Comparison of ENCODE assay signal across 8 cellular contexts in genomic region chr22:40176921-40177737, GRCh38. TPM values are rescaled to one million over a fixed set of nuclear protein-coding genes. Genes with fewer than 3 reads are reported as not detected.
DNase-seq lines count a peak whose midpoint lies in the region; ATAC-seq, FAIRE-seq and TF ChIP-seq lines count a peak whose summit lies in the region.

No MANE protein-coding gene starts in this region.

- no peaks in the 10 kb centered on the region for H3K27me3 ChIP-seq in GM23338 (ENCODE audit: insufficient read depth)
- H3K27me3 ChIP-seq in rectal smooth muscle tissue (ENCODE audit: control insufficient read depth, insufficient read depth, low read length), result no peaks in the 10 kb centered on the region
- H3K27me3 ChIP-seq in aorta (ENCODE audit: control insufficient read depth in 1 of 2, insufficient read depth in 2 of 2, low read length in 1 of 2), result no peaks in the 10 kb centered on the region

- DNase-seq in A172 (ENCODE audit: low spot score) (peak; percentile 53), GM23338 (ENCODE audit: low spot score) (peak; percentile 79), RCC 7860 (ENCODE audit: low spot score) (peak; percentile 44), Right ventricle myocardium superior (no peak), aorta (peak; percentile 62 to 76)
- peak; percentile 65 for DNase-seq in activated gamma-delta T cell treated with anti-CD3 and anti-CD28 coated beads, Interleukin-2, amount 50 U/mL, for 16 hours (ENCODE audit: low read depth)

- TF ChIP-seq CTCF in GM23338 (conservative IDR thresholded peaks at IDR 0.05; ENCODE audit: low read depth in 2 of 2), result no peak

- 9% methylated on average over 14 of the region's 14 CpGs for WGBS in aorta, 2 donors

- no peaks in the 10 kb centered on the region; the same call in 2 of the 3 replicates for H3K9me3 Mint-ChIP-seq in GM23338

- intact Hi-C loops in Right ventricle myocardium superior (cut with DNase I), result no loop called here
- intact Hi-C loops in aorta (cut with DNase I), result loop anchor here in 1 of 2 donors (1.0 to 5.0 kb wide), 2 partner anchors 100 to 133 kb away; no protein-coding TSS in a partner anchor

- no peaks in the 10 kb centered on the region; the same call in 1 of the 2 replicates for H3F3A ChIP-seq in GM23338 (replicated peaks; ENCODE audit: low read depth)

- H3K36me3 Mint-ChIP-seq in GM23338 (ENCODE audit: low read depth), result peaks cover 4% of the 10 kb centered on the region; the same call in 1 of the 3 replicates

- H3K27ac ChIP-seq in GM23338 (ENCODE audit: low read depth) (peak overlapping the region; percentile 92), rectal smooth muscle tissue (ENCODE audit: low read depth, low read length) (peak overlapping the region; percentile 77), aorta (ENCODE audit: low read depth in 1 of 2, low read length in 2 of 2) (peak overlapping the region; percentile 24 to 84)

- H3K4me3 ChIP-seq in GM23338 (peak overlapping the region; percentile 64), rectal smooth muscle tissue (ENCODE audit: low read length) (peak overlapping the region; percentile 84), aorta (ENCODE audit: low read length in 2 of 2) (peak overlapping the region; percentile 89 to 98)

- no peaks in the 10 kb centered on the region for H3K9me3 ChIP-seq in aorta (ENCODE audit: control insufficient read depth, low read length)

- H3K4me3 Mint-ChIP-seq in GM23338, result peak overlapping the region; percentile 93

- peaks cover 43% of the 10 kb centered on the region for H3K79me2 ChIP-seq in GM23338 (replicated peaks; ENCODE audit: insufficient read depth)

- H3K36me3 ChIP-seq in GM23338 (ENCODE audit: insufficient read depth) (no peaks in the 10 kb centered on the region), rectal smooth muscle tissue (ENCODE audit: control insufficient read depth, insufficient read depth, low read length) (no peaks in the 10 kb centered on the region), aorta (ENCODE audit: control insufficient read depth in 1 of 2, insufficient read depth in 2 of 2, low read length in 1 of 2) (no peaks in the 10 kb centered on the region)

- no peak for FAIRE-seq in RCC 7860 (lab: Jason Lieb, UNC)

- H3K9ac ChIP-seq in rectal smooth muscle tissue (ENCODE audit: low read length), result no peak overlapping the region

- H3K4me2 ChIP-seq in GM23338, result peak overlapping the region; percentile 75

- ATAC-seq in GM23338 (peak; percentile 74), Right ventricle myocardium superior (ENCODE audit: poor library complexity) (peak; percentile 18), aorta (ENCODE audit: low FRiP score) (peak; percentile 64), GM19467 (IDR thresholded peaks at IDR 0.05; ENCODE audit: unreplicated experiment) (no peak)

- 0 out of 2 replicates have a peak overlapping the region, but pooled peaks have one; percentile 3 for H2AFZ ChIP-seq in GM23338

- H3K27ac Mint-ChIP-seq in GM23338, result peak overlapping the region; percentile 98

- no peaks in the 10 kb centered on the region; the same call in 1 of the 2 replicates for H4K20me1 ChIP-seq in GM23338 (replicated peaks; ENCODE audit: insufficient read depth)

- H3K4me1 Mint-ChIP-seq in GM23338, result peaks cover 37% of the 10 kb centered on the region

- peaks cover 31% of the 10 kb centered on the region for H3K4me1 ChIP-seq in GM23338 (ENCODE audit: insufficient read depth)
- peaks cover 17% of the 10 kb centered on the region for H3K4me1 ChIP-seq in rectal smooth muscle tissue (ENCODE audit: control insufficient read depth, insufficient read depth, low read length)
- peaks cover 0 to 9% of the 10 kb centered on the region in 2 donors for H3K4me1 ChIP-seq in aorta (ENCODE audit: control insufficient read depth in 1 of 2, insufficient read depth in 2 of 2, low read length in 2 of 2)

- H3K27me3 Mint-ChIP-seq in GM23338 (ENCODE audit: insufficient read depth, low read depth, poor library complexity), result peaks cover 2% of the 10 kb centered on the region

- no peaks in the 10 kb centered on the region for H3K9me2 ChIP-seq in GM23338 (ENCODE audit: insufficient read depth)

TF ChIP-seq in GM23338, 12 proteins besides CTCF, POLR2A, EP300 and RAD21:
- TF ChIP-seq ZNF462 (CRISPR knock-in tag; IDR thresholded peaks at IDR 0.05) (no peak), POLR2AphosphoS5 (IDR thresholded peaks at IDR 0.05; ENCODE audit: low read depth) (peak; percentile 34)
TF ChIP-seq in GM23338: peak in this region for 1.

RNA-seq across cellular contexts. Expression of gene TNRC6B, which starts 0.6 kb away (rescaled TPM):
- 13.8 and 14.4 TPM in 2 replicates for total RNA-seq in A172 (2014; rRNA removed; shearing (Covaris generic))
- 41.4 and 46.9 TPM in 2 replicates for total RNA-seq in GM23338 (2014; rRNA removed; shearing (Covaris generic))
- polyA plus RNA-seq in GM23338 (2016; fragmentation: Nextera tagmentation; extraction: Ambion mirVana), result 87.8 and 91.3 TPM in 2 replicates
- 37.5 TPM for total RNA-seq in Right ventricle myocardium superior
- 10 to 100 TPM; 81.8 to 85.0 TPM for total RNA-seq in aorta
- 10 to 100 TPM in 1 of 2 donors, 1 to 10 TPM in 1; 2.0 to 10.1 TPM for polyA plus RNA-seq in aorta
